In the genomic region with DNA sequence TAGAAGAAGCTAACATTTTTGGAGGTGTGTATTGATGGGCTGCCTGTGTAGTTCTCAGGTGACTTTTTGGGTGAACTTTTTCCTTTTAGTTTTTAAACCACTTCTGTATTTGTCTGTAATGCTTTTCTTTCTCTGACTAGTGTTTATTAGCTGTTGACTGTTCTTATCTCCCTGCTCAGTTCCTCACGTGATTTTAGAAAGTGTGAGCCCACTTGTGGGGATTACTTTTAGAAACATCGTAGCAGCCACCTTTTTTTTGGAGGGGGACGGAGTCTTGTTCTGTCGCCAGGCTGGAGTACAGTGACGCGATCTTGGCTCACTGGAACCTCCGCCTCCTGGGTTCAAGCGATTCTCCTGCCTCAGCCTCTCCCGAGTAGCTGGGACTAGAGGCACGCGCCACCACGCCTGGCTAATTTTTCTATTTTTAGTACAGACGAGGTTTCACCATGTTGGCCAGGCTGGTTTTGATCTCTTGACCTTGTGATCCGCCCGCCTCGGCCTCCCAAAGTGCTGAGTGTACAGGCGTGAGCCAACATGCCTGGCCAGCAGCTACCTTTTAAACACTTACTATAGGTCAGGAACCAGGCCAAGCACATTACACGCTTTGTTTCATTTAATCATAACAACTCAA, we compare ENCODE assay signal across 36 cellular contexts. TPM values are rescaled to one million over a fixed set of nuclear protein-coding genes. Genes with fewer than 3 reads are reported as not detected.
"Had no signal": no experiment of that assay in that cellular context is flagged by ENCODE, and none has a peak within 500 bp of the region (broad histone marks: within the 10 kb centered on the region; RNA-seq: fewer than 3 reads in every experiment).

No MANE protein-coding gene starts in this region.

- H3K27ac ChIP-seq: ascending aorta, Peyer's patch, WERI-Rb-1 had no signal

- H3K9me3 Mint-ChIP-seq: activated CD4-positive, alpha-beta T cell treated with anti-CD3 and anti-CD28 coated beads, Interleukin-2, amount 10 ng/mL, durations not matched to agents 24 days and 14 days; activated naive CD4-positive, alpha-beta T cell treated with anti-CD3 and anti-CD28 coated beads, Interleukin-2, amount 50 U/mL, for 24 hours had no signal

- H3K9me3 ChIP-seq: ascending aorta, MG63, Peyer's patch had no signal

- H3K27me3 Mint-ChIP-seq: activated CD4-positive, alpha-beta T cell treated with anti-CD3 and anti-CD28 coated beads, Interleukin-2, amount 10 ng/mL, durations not matched to agents 24 days and 14 days; activated CD8-positive, alpha-beta T cell treated with anti-CD3 and anti-CD28 coated beads for 36 hours; activated naive CD4-positive, alpha-beta T cell treated with anti-CD3 and anti-CD28 coated beads, Interleukin-2, amount 50 U/mL, for 24 hours; activated naive CD8-positive, alpha-beta T cell treated with anti-CD3 and anti-CD28 coated beads, Interleukin-2, amount 10 ng/mL, durations not matched to agents 7 days and 5 days had no signal

- H3K4me3 Mint-ChIP-seq: activated CD4-positive, alpha-beta T cell treated with anti-CD3 and anti-CD28 coated beads, Interleukin-2, amount 10 ng/mL, durations not matched to agents 24 days and 14 days; activated CD8-positive, alpha-beta T cell treated with anti-CD3 and anti-CD28 coated beads for 36 hours; activated naive CD4-positive, alpha-beta T cell treated with anti-CD3 and anti-CD28 coated beads, Interleukin-2, amount 50 U/mL, for 24 hours; activated naive CD8-positive, alpha-beta T cell treated with anti-CD3 and anti-CD28 coated beads, Interleukin-2, amount 10 ng/mL, durations not matched to agents 7 days and 5 days had no signal

- ATAC-seq: activated CD8-positive, alpha-beta T cell treated with anti-CD3 and anti-CD28 coated beads for 36 hours; PC-3 had no signal

- H3K4me1 ChIP-seq: ascending aorta, Peyer's patch had no signal

- H3K27ac Mint-ChIP-seq: activated CD4-positive, alpha-beta T cell treated with anti-CD3 and anti-CD28 coated beads, Interleukin-2, amount 10 ng/mL, durations not matched to agents 24 days and 14 days; activated CD8-positive, alpha-beta T cell treated with anti-CD3 and anti-CD28 coated beads for 36 hours; activated naive CD4-positive, alpha-beta T cell treated with anti-CD3 and anti-CD28 coated beads, Interleukin-2, amount 50 U/mL, for 24 hours; activated naive CD8-positive, alpha-beta T cell treated with anti-CD3 and anti-CD28 coated beads, Interleukin-2, amount 10 ng/mL, durations not matched to agents 7 days and 5 days; activated T-helper 2 cell treated with anti-CD3 and anti-CD28 coated beads, Interferon-gamma antibody, Interleukin-2, Interleukin-4, amounts not matched to agents 10 μg/mL and 5 μg/mL and 100 μg/mL, durations not matched to agents 14 hours and 24 hours and 36 hours had no signal

- H3K4me3 ChIP-seq: ascending aorta, MG63, Peyer's patch had no signal

- H3K27me3 ChIP-seq: ascending aorta, MG63, Peyer's patch had no signal

- DNase-seq: activated CD4-positive, alpha-beta T cell treated with anti-CD3 and anti-CD28 coated beads for 1 hour; activated CD4-positive, alpha-beta T cell treated with anti-CD3 and anti-CD28 coated beads, Interleukin-2, amount 10 ng/mL, durations not matched to agents 24 days and 14 days; activated CD4-positive, alpha-beta T cell treated with anti-CD3 and anti-CD28 coated beads, Interleukin-2, amount 50 U/mL, for 4 hours; activated CD4-positive, CD25-positive, alpha-beta regulatory T cell; activated CD8-positive, alpha-beta T cell treated with anti-CD3 and anti-CD28 coated beads for 36 hours; activated gamma-delta T cell; activated naive CD4-positive, alpha-beta T cell treated with Interleukin-2 at 50 U/mL for 16 hours; activated naive CD8-positive, alpha-beta T cell treated with anti-CD3 and anti-CD28 coated beads, Interleukin-2, amount 10 ng/mL, durations not matched to agents 7 days and 5 days; activated T-cell treated with anti-CD3 and anti-CD28 coated beads, Interleukin-2, amount 50 U/mL, for 1 hour; amygdala; central memory CD4-positive, alpha-beta T cell; Kasumi-1; KG1; MG63; NCI-H1048; NCI-H1105 treated with DMSO at 0.1 percent for 48 hours; NCI-H1436; NCI-H1694; NCI-H1930; NCI-H2081 treated with DMSO at 0.1 percent for 48 hours; NCI-H345; NCI-H526; NCI-H748 treated with DMSO at 0.1 percent for 48 hours; NK-92 treated with Interleukin-12 subunit alpha and Interleukin-12 subunit beta, amount 100 ng/mL, for 24 hours; PC-3; Peyer's patch; RPMI8226; SW 1271; T-helper 1 cell; T-helper 2 cell; T-helper 9 cell; WERI-Rb-1 had no signal

RNA-seq across cellular contexts. Expression of a gene that starts 9.2 kb away (rescaled TPM):
- total RNA-seq: activated CD4-positive, alpha-beta T cell treated with anti-CD3 and anti-CD28 coated beads, Interleukin-2, amount 10 ng/mL, durations not matched to agents 24 days and 14 days; NCI-H460 had no signal
